18 cellular contexts compared by ENCODE assay signal in genomic region chr10:72226418-72227027, GRCh38. TPM values are rescaled to one million over a fixed set of nuclear protein-coding genes. Genes with fewer than 3 reads are reported as not detected.
DNase-seq lines count a peak whose midpoint lies in the region; ATAC-seq, FAIRE-seq and TF ChIP-seq lines count a peak whose summit lies in the region.
"Had no signal": no experiment of that assay in that cellular context is flagged by ENCODE, and none has a peak within 500 bp of the region (broad histone marks: within the 10 kb centered on the region; RNA-seq: fewer than 3 reads in every experiment).

No MANE protein-coding gene starts in this region.

- peak overlapping the region; percentile 2 for H3K27ac Mint-ChIP-seq in T-helper 2 cell treated with Interferon-gamma antibody and Interleukin-4, amounts not matched to agents 5 μg/mL and 100 μg/mL, for 36 hours
- H3K27ac Mint-ChIP-seq in GM23338: peak overlapping the region; percentile 60; the same call in 1 of the 2 replicates

- no peaks in the 10 kb centered on the region for H3K9me2 ChIP-seq in GM23338 (ENCODE audit: insufficient read depth)

- H3K27me3 Mint-ChIP-seq in T-helper 2 cell treated with Interferon-gamma antibody and Interleukin-4, amounts not matched to agents 5 μg/mL and 100 μg/mL, for 36 hours (ENCODE audit: low read depth): no peaks in the 10 kb centered on the region
- no peaks in the 10 kb centered on the region for H3K27me3 Mint-ChIP-seq in GM23338 (ENCODE audit: insufficient read depth, low read depth, poor library complexity)

- H3K4me2 ChIP-seq in GM23338: no peak overlapping the region

- ATAC-seq in GM23338: no peak
- ATAC-seq in psoas muscle: no peak
- no peak for ATAC-seq in HG03280 (IDR thresholded peaks at IDR 0.05; ENCODE audit: unreplicated experiment)
- ATAC-seq: GM12878 had no signal

- H3F3A ChIP-seq in GM23338 (replicated peaks; ENCODE audit: low read depth): peaks cover 3% of the 10 kb centered on the region; the same call in 1 of the 2 replicates

- H3K9me3 Mint-ChIP-seq in T-helper 2 cell treated with Interferon-gamma antibody and Interleukin-4, amounts not matched to agents 5 μg/mL and 100 μg/mL, for 36 hours: no peaks in the 10 kb centered on the region
- H3K9me3 Mint-ChIP-seq in GM23338: no peaks in the 10 kb centered on the region
- H3K9me3 Mint-ChIP-seq: CD14-positive monocyte had no signal

- DNase-seq in T-helper 2 cell treated with Interferon-gamma antibody and Interleukin-4, amounts not matched to agents 5 μg/mL and 100 μg/mL, for 36 hours (ENCODE audit: low spot score): no peak
- no peak for DNase-seq in T-helper 2 cell
- no peak for DNase-seq in GM23338 (ENCODE audit: low spot score)
- DNase-seq in adrenal gland: no peak
- DNase-seq in psoas muscle: no peak
- DNase-seq in glomerular visceral epithelial cell (ENCODE audit: extremely low spot score): no peak
- DNase-seq in urothelium cell line (ENCODE audit: low spot score): no peak
- DNase-seq: amygdala, IMR-90, NCI-H2107, NCI-H774 had no signal

- no peak overlapping the region for H3K4me3 Mint-ChIP-seq in T-helper 2 cell treated with Interferon-gamma antibody and Interleukin-4, amounts not matched to agents 5 μg/mL and 100 μg/mL, for 36 hours
- no peak overlapping the region for H3K4me3 Mint-ChIP-seq in GM23338
- H3K4me3 Mint-ChIP-seq: CD14-positive monocyte had no signal

- H3K27me3 ChIP-seq in GM23338 (ENCODE audit: insufficient read depth) (no peaks in the 10 kb centered on the region), adrenal gland (no peaks in the 10 kb centered on the region), psoas muscle (ENCODE audit: insufficient read depth in 3 of 3, low read length in 2 of 3) (no peaks in the 10 kb centered on the region)

- H3K4me3 ChIP-seq in GM23338 (no peak overlapping the region), adrenal gland (no peak overlapping the region), psoas muscle (no peak overlapping the region)
- H3K4me3 ChIP-seq: GM12878, skin epidermis had no signal

- 52 to 64% (median 55%) methylated on average over 6 of the region's 6 CpGs for WGBS in adrenal gland, 4 donors
- WGBS in psoas muscle, 3 donors: 79 to 90% (median 80%) methylated on average over 6 of the region's 6 CpGs

- TF ChIP-seq CTCF in GM23338 (conservative IDR thresholded peaks at IDR 0.05; ENCODE audit: low read depth in 2 of 2): no peak
- TF ChIP-seq CTCF in adrenal gland (IDR thresholded peaks at IDR 0.05): no peak
- no peak for TF ChIP-seq CTCF in psoas muscle (IDR thresholded peaks at IDR 0.05)

- H2AFZ ChIP-seq in GM23338: no peak overlapping the region

- peaks cover 36% of the 10 kb centered on the region for H3K4me1 Mint-ChIP-seq in T-helper 2 cell treated with Interferon-gamma antibody and Interleukin-4, amounts not matched to agents 5 μg/mL and 100 μg/mL, for 36 hours (ENCODE audit: low read depth)
- H3K4me1 Mint-ChIP-seq in GM23338: peaks cover 18% of the 10 kb centered on the region; the same call in 2 of the 3 replicates

- intact Hi-C loops in adrenal gland (cut with DNase I) (loop anchor here in 1 of 2 donors (10.0 kb wide), 1 partner anchor 102 kb away; no protein-coding TSS in a partner anchor), psoas muscle (cut with DNase I) (loop anchor here in 1 of 2 donors (5.0 kb wide), 1 partner anchor 51 kb away; no protein-coding TSS in a partner anchor)

- no peak for TF ChIP-seq POLR2A in adrenal gland (IDR thresholded peaks at IDR 0.05)

- H3K9me3 ChIP-seq in adrenal gland (replicated peaks in 1 of 3): no peaks in the 10 kb centered on the region
- H3K9me3 ChIP-seq in psoas muscle: no peaks in the 10 kb centered on the region

- H3K27ac ChIP-seq in GM23338 (ENCODE audit: low read depth) (peak overlapping the region; percentile 42), adrenal gland (peak overlapping the region in 4 of 5 donors; percentile 28 to 89 (median 63)), psoas muscle (peak overlapping the region; percentile 91)
- H3K27ac ChIP-seq: 22Rv1 had no signal

- H3K79me2 ChIP-seq in GM23338 (replicated peaks; ENCODE audit: insufficient read depth): peaks cover 72% of the 10 kb centered on the region

- H3K36me3 Mint-ChIP-seq in T-helper 2 cell treated with Interferon-gamma antibody and Interleukin-4, amounts not matched to agents 5 μg/mL and 100 μg/mL, for 36 hours (ENCODE audit: low read depth): peaks cover 41% of the 10 kb centered on the region
- peaks cover 20% of the 10 kb centered on the region for H3K36me3 Mint-ChIP-seq in GM23338 (ENCODE audit: low read depth)

- no peaks in the 10 kb centered on the region for H3K4me1 ChIP-seq in GM23338 (ENCODE audit: insufficient read depth)
- H3K4me1 ChIP-seq in adrenal gland (replicated peaks in 1 of 2): peaks cover 20 to 79% of the 10 kb centered on the region in 2 donors
- H3K4me1 ChIP-seq in psoas muscle: peaks cover 62% of the 10 kb centered on the region

- H4K20me1 ChIP-seq in GM23338 (replicated peaks; ENCODE audit: insufficient read depth): 0 out of 2 replicates have a peak, but pooled peaks cover 3% of the 10 kb centered on the region

- peaks cover 3% of the 10 kb centered on the region; the same call in 1 of the 2 replicates for H3K36me3 ChIP-seq in GM23338 (ENCODE audit: insufficient read depth)
- H3K36me3 ChIP-seq in adrenal gland (replicated peaks in 1 of 2): peaks cover 0 to 20% of the 10 kb centered on the region in 2 donors
- peaks cover 4 to 34% of the 10 kb centered on the region in 2 donors for H3K36me3 ChIP-seq in psoas muscle (ENCODE audit: insufficient read depth in 1 of 2, low read depth in 1 of 2)

- no peak for FAIRE-seq in urothelium cell line (lab: Jason Lieb, UNC)
- FAIRE-seq: GM12878, H54, keratinocyte had no signal

TF ChIP-seq in GM23338, 12 proteins besides CTCF, POLR2A, EP300 and RAD21 (continues in another document):
- TF ChIP-seq ZNF114 (CRISPR knock-in tag; IDR thresholded peaks at IDR 0.05): no peak
- TF ChIP-seq NANOG (IDR thresholded peaks at IDR 0.05; ENCODE audit: borderline replicate concordance): no peak
- no peak for TF ChIP-seq EZH2phosphoT487 (IDR thresholded peaks at IDR 0.05; ENCODE audit: unreplicated experiment)
- TF ChIP-seq ZNF331 (CRISPR knock-in tag; IDR thresholded peaks at IDR 0.05; ENCODE audit: low read depth): no peak
- TF ChIP-seq CREB1 (CRISPR knock-in tag; IDR thresholded peaks at IDR 0.05; ENCODE audit: low read depth): no peak
- TF ChIP-seq JUNB (IDR thresholded peaks at IDR 0.05; ENCODE audit: unreplicated experiment): no peak
- TF ChIP-seq REST (IDR thresholded peaks at IDR 0.05; ENCODE audit: unreplicated experiment): no peak

RNA-seq across cellular contexts. Expression of gene ASCC1, which starts 10.4 kb away (rescaled TPM):
- 30.3 and 37.2 TPM in 2 replicates for total RNA-seq in GM23338 (2014; rRNA removed; shearing (Covaris generic))
- polyA plus RNA-seq in GM23338 (2016; fragmentation: Nextera tagmentation; extraction: Ambion mirVana) (13.5 and 13.7 TPM in 2 replicates), adrenal gland (100 to 1,000 TPM in 1 of 3 donors, 10 to 100 TPM in 1, 1 to 10 TPM in 1; 9.7 to 101 (median 10.1) TPM), psoas muscle (10 to 100 TPM; 17.9 to 37.0 (median 19.3) TPM)
- total RNA-seq in adrenal gland (10 to 100 TPM; 26.6 to 57.4 (median 36.7) TPM), psoas muscle (10 to 100 TPM; 15.3 to 22.4 (median 19.4) TPM)

RNA-seq across cellular contexts. Expression of gene ANAPC16, which starts 10.7 kb away (rescaled TPM):
- total RNA-seq in GM23338 (2014; rRNA removed; shearing (Covaris generic)): 77.5 and 88.5 TPM in 2 replicates
- polyA plus RNA-seq in GM23338 (2016; fragmentation: Nextera tagmentation; extraction: Ambion mirVana): 116 and 126 TPM in 2 replicates
- total RNA-seq in adrenal gland: 100 to 1,000 TPM in 7 of 8 donors, 10 to 100 TPM in 1; 69.1 to 170 (median 139) TPM
- 100 to 1,000 TPM; 102 to 186 (median 128) TPM for polyA plus RNA-seq in adrenal gland
- 100 to 1,000 TPM in 3 of 4 donors, 10 to 100 TPM in 1; 80.3 to 144 (median 119) TPM for total RNA-seq in psoas muscle
- polyA plus RNA-seq in psoas muscle: 100 to 1,000 TPM in 2 of 3 donors, 10 to 100 TPM in 1; 60.1 to 184 (median 167) TPM

RNA-seq across cellular contexts. Expression of gene DDIT4, which starts 47.2 kb away (rescaled TPM):
- total RNA-seq in GM23338 (2014; rRNA removed; shearing (Covaris generic)): 110 and 136 TPM in 2 replicates
- polyA plus RNA-seq in GM23338 (2016; fragmentation: Nextera tagmentation; extraction: Ambion mirVana) (108 and 114 TPM in 2 replicates), adrenal gland (100 to 1,000 TPM; 109 to 149 (median 123) TPM), psoas muscle (100 to 1,000 TPM; 114 to 744 (median 487) TPM)
- total RNA-seq in adrenal gland (100 to 1,000 TPM; 211 to 711 (median 386) TPM), psoas muscle (100 to 1,000 TPM in 1 of 4 donors, 10 to 100 TPM in 3; 16.1 to 220 (median 65.4) TPM)
